In the genomic region with DNA sequence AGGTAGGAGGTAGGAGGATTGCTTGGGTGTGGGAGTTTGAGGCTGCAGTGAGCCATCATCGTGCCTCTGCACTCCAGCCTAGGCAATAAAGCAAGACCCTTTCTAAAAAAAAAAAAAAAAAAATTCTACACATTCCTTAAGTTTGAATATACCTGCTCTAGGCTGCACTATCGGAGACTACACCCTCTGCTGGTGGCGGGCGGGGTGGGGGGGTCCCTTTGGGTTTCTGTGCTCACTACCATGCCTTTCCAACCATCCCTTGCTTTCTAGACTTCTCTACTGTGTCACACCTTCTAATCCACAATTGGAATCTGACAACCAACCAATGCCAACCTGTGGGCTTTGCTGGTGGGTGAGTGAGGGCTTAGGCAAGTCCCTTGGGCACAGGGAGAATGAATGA, we compare ENCODE assay signal across 23 cellular contexts.
"Had no signal": no experiment of that assay in that cellular context is flagged by ENCODE, and none has a peak within 500 bp of the region (broad histone marks: within the 10 kb centered on the region; RNA-seq: fewer than 3 reads in every experiment).

No MANE protein-coding gene starts in this region.

- H3K36me3 Mint-ChIP-seq: activated naive CD4-positive, alpha-beta T cell treated with anti-CD3 and anti-CD28 coated beads, Interleukin-2, amount 50 U/mL, for 72 hours had no signal

- H3K4me3 Mint-ChIP-seq: activated CD4-positive, alpha-beta T cell treated with anti-CD3 and anti-CD28 coated beads, Interleukin-2, amount 10 ng/mL, durations not matched to agents 24 days and 14 days; activated CD8-positive, alpha-beta T cell treated with anti-CD3 and anti-CD28 coated beads for 36 hours; activated naive CD4-positive, alpha-beta T cell treated with anti-CD3 and anti-CD28 coated beads for 36 hours; activated T-cell treated with anti-CD3 and anti-CD28 coated beads, Interleukin-2, amount 50 U/mL, for 4 hours; activated T-helper 1 cell treated with anti-CD3 and anti-CD28 coated beads, Interleukin-12 subunit alpha, Interleukin-12 subunit beta, Interleukin-2, Interleukin-4 antibody, amounts not matched to agents 30 ng/mL and 10 ng/mL and 1 ng/mL, durations not matched to agents 14 hours and 24 hours and 36 hours; T-helper 1 cell treated with Interleukin-12 subunit alpha and Interleukin-12 subunit beta and Interleukin-4 antibody, amounts not matched to agents 30 μg/mL and 1 μg/mL, for 36 hours; T-helper 2 cell treated with Interferon-gamma antibody and Interleukin-4, amounts not matched to agents 5 μg/mL and 100 μg/mL, for 36 hours had no signal

- H3K9me3 ChIP-seq: adrenal gland, body of pancreas, breast epithelium, SJCRH30 had no signal

- H3K27me3 ChIP-seq: adrenal gland, body of pancreas, breast epithelium, SJCRH30 had no signal

- H3K27ac Mint-ChIP-seq: activated CD4-positive, alpha-beta T cell treated with anti-CD3 and anti-CD28 coated beads, Interleukin-2, amount 10 ng/mL, durations not matched to agents 24 days and 14 days; activated CD8-positive, alpha-beta T cell treated with anti-CD3 and anti-CD28 coated beads for 36 hours; activated naive CD4-positive, alpha-beta T cell treated with anti-CD3 and anti-CD28 coated beads for 36 hours; activated naive CD4-positive, alpha-beta T cell treated with anti-CD3 and anti-CD28 coated beads, Interleukin-2, amount 50 U/mL, for 72 hours; activated T-helper 1 cell treated with anti-CD3 and anti-CD28 coated beads, Interleukin-12 subunit alpha, Interleukin-12 subunit beta, Interleukin-2, Interleukin-4 antibody, amounts not matched to agents 30 ng/mL and 10 ng/mL and 1 ng/mL, durations not matched to agents 14 hours and 24 hours and 36 hours; T-helper 1 cell treated with Interleukin-12 subunit alpha and Interleukin-12 subunit beta and Interleukin-4 antibody, amounts not matched to agents 30 μg/mL and 1 μg/mL, for 36 hours; T-helper 2 cell treated with Interferon-gamma antibody and Interleukin-4, amounts not matched to agents 5 μg/mL and 100 μg/mL, for 36 hours had no signal

- H3K9me3 Mint-ChIP-seq: activated CD4-positive, alpha-beta T cell treated with anti-CD3 and anti-CD28 coated beads, Interleukin-2, amount 10 ng/mL, durations not matched to agents 24 days and 14 days; activated CD8-positive, alpha-beta T cell treated with anti-CD3 and anti-CD28 coated beads for 36 hours; activated naive CD4-positive, alpha-beta T cell treated with anti-CD3 and anti-CD28 coated beads for 36 hours; activated naive CD4-positive, alpha-beta T cell treated with anti-CD3 and anti-CD28 coated beads, Interleukin-2, amount 50 U/mL, for 72 hours; activated T-cell treated with anti-CD3 and anti-CD28 coated beads, Interleukin-2, amount 50 U/mL, for 4 hours; activated T-helper 1 cell treated with anti-CD3 and anti-CD28 coated beads, Interleukin-12 subunit alpha, Interleukin-12 subunit beta, Interleukin-2, Interleukin-4 antibody, amounts not matched to agents 30 ng/mL and 10 ng/mL and 1 ng/mL, durations not matched to agents 14 hours and 24 hours and 36 hours; T-helper 1 cell treated with Interleukin-12 subunit alpha and Interleukin-12 subunit beta and Interleukin-4 antibody, amounts not matched to agents 30 μg/mL and 1 μg/mL, for 36 hours; T-helper 2 cell treated with Interferon-gamma antibody and Interleukin-4, amounts not matched to agents 5 μg/mL and 100 μg/mL, for 36 hours had no signal

- H3K27ac ChIP-seq: adrenal gland, body of pancreas, breast epithelium, SJCRH30, SK-N-MC had no signal

- H3K4me3 ChIP-seq: adrenal gland, body of pancreas, breast epithelium, SJCRH30, SK-N-MC had no signal

- H3K4me1 ChIP-seq: adrenal gland, body of pancreas, breast epithelium, SJCRH30 had no signal

- DNase-seq: activated CD4-positive, alpha-beta T cell treated with anti-CD3 and anti-CD28 coated beads, Interleukin-2, amount 10 ng/mL, durations not matched to agents 24 days and 14 days; activated CD4-positive, alpha-beta T cell treated with anti-CD3 and anti-CD28 coated beads, Interleukin-2, amount 50 U/mL, for 4 hours; activated CD8-positive, alpha-beta T cell treated with anti-CD3 and anti-CD28 coated beads for 36 hours; activated gamma-delta T cell treated with Interleukin-2 at 50 U/mL for 16 hours; activated naive CD4-positive, alpha-beta T cell treated with anti-CD3 and anti-CD28 coated beads for 36 hours; activated T-cell treated with anti-CD3 and anti-CD28 coated beads for 4 hours; activated T-cell treated with anti-CD3 and anti-CD28 coated beads, Interleukin-2, amount 50 U/mL, for 4 hours; adrenal gland; body of pancreas; NCI-H1105; NCI-H1436; NCI-H1694; NCI-H1930; NCI-H345; NCI-H524 treated with DMSO at 0.1 percent for 48 hours; SHP77; SJCRH30 had no signal

- H3K36me3 ChIP-seq: adrenal gland, breast epithelium, SJCRH30 had no signal
